ENCODE assay signal across 28 cellular contexts in the genomic region with DNA sequence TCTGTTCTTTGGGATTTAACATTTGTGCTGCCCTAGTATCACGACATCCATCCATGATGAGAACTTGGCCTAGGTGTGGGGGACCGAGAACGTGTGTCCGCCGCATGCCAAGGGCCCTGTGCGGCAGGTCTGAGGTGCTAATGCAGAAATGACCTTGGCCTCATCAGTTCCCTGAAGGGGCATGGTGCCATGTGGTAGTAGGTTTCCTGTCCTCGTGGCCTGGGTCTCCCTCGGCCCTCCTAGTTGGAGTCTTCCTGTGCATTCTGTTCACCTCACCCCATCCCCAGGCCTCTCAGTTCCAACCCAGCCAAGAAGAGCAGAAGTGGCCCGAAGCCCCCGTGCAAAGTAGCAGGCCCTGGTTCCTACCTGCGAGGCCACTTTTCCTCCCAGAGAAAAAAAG.
"Had no signal": no experiment of that assay in that cellular context is flagged by ENCODE, and none has a peak within 500 bp of the region (broad histone marks: within the 10 kb centered on the region; RNA-seq: fewer than 3 reads in every experiment).

No MANE protein-coding gene starts in this region.

- H3K9me3 ChIP-seq: esophagus squamous epithelium, left ventricle myocardium inferior, lower lobe of right lung, neutrophil, prostate gland, testis, tibial artery, upper lobe of left lung had no signal

- H3K27ac Mint-ChIP-seq: stimulated activated memory B cell treated with anti-CD40 and anti-IgM and Interleukin-4, amounts not matched to agents 10 μg/mL and 1 μg/mL and 100 μg/mL, for 72 hours had no signal

- H3K27me3 Mint-ChIP-seq: naive thymus-derived CD8-positive, alpha-beta T cell; stimulated activated memory B cell treated with anti-CD40 and anti-IgM and Interleukin-4, amounts not matched to agents 10 μg/mL and 1 μg/mL and 100 μg/mL, for 72 hours had no signal

- H3K27me3 ChIP-seq: esophagus squamous epithelium, spleen, testis, tibial artery, upper lobe of left lung had no signal

- DNase-seq: dermis blood vessel endothelial cell; effector memory CD4-positive, alpha-beta T cell; erythroblast; esophagus squamous epithelium; foreskin melanocyte; hypothalamus; immature natural killer cell; islet precursor cell; kidney glomerular epithelial cell; left colon; left ventricle myocardium inferior; lower lobe of right lung; naive thymus-derived CD8-positive, alpha-beta T cell; nephron progenitor cell; right cardiac atrium; spleen; stimulated activated CD4-positive, alpha-beta T cell treated with anti-CD3 and anti-CD28 coated beads, Interleukin-4, amount 100 ng/mL, for 4 hours; stimulated activated naive CD8-positive, alpha-beta T cell treated with anti-CD3 and anti-CD28 coated beads, Interleukin-15, Interleukin-2, amounts not matched to agents 100 U/mL and 50 U/mL, for 24 hours; substantia nigra; testis; tibial artery had no signal

- H3K9me3 Mint-ChIP-seq: immature natural killer cell; nephron progenitor cell; stimulated activated memory B cell treated with anti-CD40 and anti-IgM and Interleukin-4, amounts not matched to agents 10 μg/mL and 1 μg/mL and 100 μg/mL, for 72 hours had no signal

- H3K4me1 ChIP-seq: left ventricle myocardium inferior, lower lobe of right lung, parathyroid adenoma, prostate gland, spleen, tibial artery, upper lobe of left lung had no signal

- H3K4me3 Mint-ChIP-seq: immature natural killer cell; naive thymus-derived CD8-positive, alpha-beta T cell; nephron progenitor cell; stimulated activated memory B cell treated with anti-CD40 and anti-IgM and Interleukin-4, amounts not matched to agents 10 μg/mL and 1 μg/mL and 100 μg/mL, for 72 hours had no signal

- H3K36me3 ChIP-seq: neutrophil, prostate gland had no signal

- H3K4me1 Mint-ChIP-seq: immature natural killer cell; stimulated activated memory B cell treated with anti-CD40 and anti-IgM and Interleukin-4, amounts not matched to agents 10 μg/mL and 1 μg/mL and 100 μg/mL, for 72 hours had no signal

- H3K4me3 ChIP-seq: coronary artery, esophagus squamous epithelium, left ventricle myocardium inferior, lower lobe of right lung, prostate gland, skin epidermis, spleen, testis, tibial artery, upper lobe of left lung had no signal

- H3K27ac ChIP-seq: coronary artery, esophagus squamous epithelium, left ventricle myocardium inferior, lower lobe of right lung, neutrophil, parathyroid adenoma, prostate gland, skin epidermis, spleen, testis, tibial artery, upper lobe of left lung had no signal

- ATAC-seq: left colon; lower lobe of right lung; naive thymus-derived CD8-positive, alpha-beta T cell; right cardiac atrium; stimulated activated memory B cell treated with anti-CD40 and anti-IgM and Interleukin-4, amounts not matched to agents 10 μg/mL and 1 μg/mL and 100 μg/mL, for 72 hours; stimulated activated naive CD8-positive, alpha-beta T cell treated with anti-CD3 and anti-CD28 coated beads, Interleukin-15, Interleukin-2, amounts not matched to agents 100 U/mL and 50 U/mL, for 24 hours had no signal
